Comparison of ENCODE assay signal across 10 cellular contexts in genomic region chr11:15967966-15968365, GRCh38.
DNase-seq lines count a peak whose midpoint lies in the region; ATAC-seq lines count a peak whose summit lies in the region.
"Had no signal": no experiment of that assay in that cellular context is flagged by ENCODE, and none has a peak within 500 bp of the region (broad histone marks: within the 10 kb centered on the region; RNA-seq: fewer than 3 reads in every experiment).

No MANE protein-coding gene starts in this region.

- H3K4me3 ChIP-seq in adipocyte (ENCODE audit: low read length): no peak overlapping the region

- peaks cover 41% of the 10 kb centered on the region for H3K4me1 ChIP-seq in adipocyte (ENCODE audit: control insufficient read depth, insufficient read depth, low read length)

- intact Hi-C loops in sciatic nerve (cut with DNase I): no loop called here

- no peaks in the 10 kb centered on the region for H3K27me3 ChIP-seq in adipocyte (replicated peaks; ENCODE audit: control insufficient read depth, insufficient read depth, low read length)

- H3K9me3 ChIP-seq in adipocyte (ENCODE audit: control insufficient read depth, low read length): no peaks in the 10 kb centered on the region

- no peaks in the 10 kb centered on the region for H3K36me3 ChIP-seq in adipocyte (ENCODE audit: control insufficient read depth, insufficient read depth, low read length, severe bottlenecking)

- peak; percentile 53 for ATAC-seq in sciatic nerve
- no peak for ATAC-seq in GM19397 (IDR thresholded peaks at IDR 0.05; ENCODE audit: unreplicated experiment)
- ATAC-seq: esophagus mucosa had no signal

- DNase-seq in EL (peak; percentile 16), adipocyte (ENCODE audit: low read depth) (peak; percentile 71), fibroblast of the conjunctiva (ENCODE audit: low read depth) (peak; percentile 75), sciatic nerve (ENCODE audit: low spot score) (no peak), occipital lobe (lab: John Stamatoyannopoulos, UW) (no peak), RPMI8226 (no peak), NOMO-1 treated with dmso at 0.1 percent for 144 hours (lab: John Stamatoyannopoulos, UW; ENCODE audit: unreplicated experiment) (no peak)
- DNase-seq: activated T-cell treated with anti-CD3 and anti-CD28 coated beads, Interleukin-2, amount 50 U/mL, for 1 hour had no signal

- H3K9ac ChIP-seq in adipocyte (ENCODE audit: low read length): peak overlapping the region; percentile 82

Comparison
In these comparisons a context has a peak if more than half of its experiments do, and no peak if none do; other contexts are left out.
1. DNase-seq: peak in EL (single experiment), adipocyte (single experiment) and fibroblast of the conjunctiva (single experiment); none in sciatic nerve (single experiment), occipital lobe (single experiment), RPMI8226 (single experiment) and NOMO-1 treated with dmso at 0.1 percent for 144 hours (single experiment).